In genomic region chr2:230937362-230937761, GRCh38 we compare ENCODE assay signal across 36 cellular contexts. TPM values are rescaled to one million over a fixed set of nuclear protein-coding genes. Genes with fewer than 3 reads are reported as not detected.
"Had no signal": no experiment of that assay in that cellular context is flagged by ENCODE, and none has a peak within 500 bp of the region (broad histone marks: within the 10 kb centered on the region; RNA-seq: fewer than 3 reads in every experiment).

No MANE protein-coding gene starts in this region.

- H3K36me3 ChIP-seq: adrenal gland, brain microvascular endothelial cell, breast epithelium had no signal

- H3K27ac ChIP-seq: adrenal gland, body of pancreas, brain microvascular endothelial cell, breast epithelium, VCaP had no signal

- DNase-seq: activated B cell treated with CpG ODN at 0.5 μM for 24 hours; activated CD4-positive, alpha-beta memory T cell treated with anti-CD3 and anti-CD28 coated beads for 36 hours; activated CD4-positive, alpha-beta T cell treated with anti-CD3 and anti-CD28 coated beads for 4 hours; activated CD4-positive, alpha-beta T cell treated with anti-CD3 and anti-CD28 coated beads, Interleukin-2, amount 10 ng/mL, durations not matched to agents 24 days and 14 days; activated CD4-positive, alpha-beta T cell treated with anti-CD3 and anti-CD28 coated beads, Interleukin-2, amount 50 U/mL, for 1 hour; activated CD4-positive, alpha-beta T cell treated with anti-CD3 and anti-CD28 coated beads, Interleukin-2, amount 50 U/mL, for 4 hours; activated CD4-positive, CD25-positive, alpha-beta regulatory T cell treated with anti-CD3 and anti-CD28 coated beads, Interleukin-2, amount 50 U/mL, for 72 hours; activated CD8-positive, alpha-beta memory T cell treated with anti-CD3 and anti-CD28 coated beads, Interleukin-2, amount 50 U/mL, for 4 hours; activated CD8-positive, alpha-beta T cell treated with anti-CD3 and anti-CD28 coated beads for 36 hours; activated effector memory CD4-positive, alpha-beta T cell treated with anti-CD3 and anti-CD28 coated beads, Interleukin-2, amount 50 U/mL, for 16 hours; activated gamma-delta T cell treated with Interleukin-2 at 50 U/mL for 16 hours; activated naive CD4-positive, alpha-beta T cell; activated naive CD4-positive, alpha-beta T cell treated with anti-CD3 and anti-CD28 coated beads for 36 hours; activated naive CD4-positive, alpha-beta T cell treated with anti-CD3 and anti-CD28 coated beads, Interleukin-2, amount 50 U/mL, for 16 hours; activated naive CD8-positive, alpha-beta T cell treated with anti-CD3 and anti-CD28 coated beads for 36 hours; activated T-cell treated with anti-CD3 and anti-CD28 coated beads for 4 hours; activated T-cell treated with anti-CD3 and anti-CD28 coated beads, Interleukin-2, amount 50 U/mL, for 1 hour; activated T-cell treated with anti-CD3 and anti-CD28 coated beads, Interleukin-2, amount 50 U/mL, for 4 hours; activated T-cell treated with anti-CD3 and anti-CD28 coated beads, Interleukin-2, amount 50 U/mL, for 72 hours; amniotic stem cell; aorta; body of pancreas; brain microvascular endothelial cell; central memory CD4-positive, alpha-beta T cell; T-helper 1 cell; T-helper 2 cell; T-helper 9 cell had no signal

- H3K4me1 ChIP-seq: adrenal gland, body of pancreas, breast epithelium had no signal

- H3K4me3 ChIP-seq: adrenal gland, body of pancreas, breast epithelium had no signal

- H3K9me3 ChIP-seq: adrenal gland, body of pancreas had no signal

- H3K27me3 ChIP-seq: adrenal gland, body of pancreas, brain microvascular endothelial cell, breast epithelium had no signal

- ATAC-seq: activated CD8-positive, alpha-beta T cell treated with anti-CD3 and anti-CD28 coated beads for 36 hours; activated naive CD4-positive, alpha-beta T cell treated with anti-CD3 and anti-CD28 coated beads, Interleukin-2, amount 50 U/mL, for 72 hours; activated T-cell treated with anti-CD3 and anti-CD28 coated beads, Interleukin-2, amount 50 U/mL, for 4 hours; activated T-cell treated with anti-CD3 and anti-CD28 coated beads, Interleukin-2, amount 50 U/mL, for 72 hours; activated T-helper 17 cell treated with anti-CD3 and anti-CD28 coated beads, Interleukin-2, amount 50 U/mL, for 72 hours; body of pancreas had no signal

RNA-seq across cellular contexts. Expression of gene GPR55, which starts 12.3 kb away (rescaled TPM):
- total RNA-seq: astrocyte, body of pancreas, cardiac septum, cerebellum had no signal
- polyA plus RNA-seq: aorta had no signal

RNA-seq across cellular contexts. Expression of gene SPATA3, which starts 58.6 kb away (rescaled TPM):
- total RNA-seq: activated B cell treated with CpG ODN at 0.5 μM for 24 hours; activated CD4-positive, alpha-beta T cell treated with anti-CD3 and anti-CD28 coated beads, Interleukin-2, amount 10 ng/mL, durations not matched to agents 24 days and 14 days; activated naive CD4-positive, alpha-beta T cell treated with anti-CD3 and anti-CD28 coated beads for 36 hours; activated naive CD8-positive, alpha-beta T cell treated with anti-CD3 and anti-CD28 coated beads for 36 hours; activated T-cell treated with anti-CD3 and anti-CD28 coated beads, Interleukin-2, amount 50 U/mL, for 4 hours; activated T-helper 1 cell treated with anti-CD3 and anti-CD28 coated beads, Interleukin-12 subunit alpha, Interleukin-12 subunit beta, Interleukin-2, Interleukin-4 antibody, amounts not matched to agents 30 ng/mL and 10 ng/mL and 1 ng/mL, durations not matched to agents 14 hours and 24 hours and 36 hours; adrenal gland; aorta; astrocyte; body of pancreas; breast epithelium; cardiac septum; cerebellum had no signal
- polyA plus RNA-seq: adrenal gland, aorta had no signal
